Comparison of ENCODE assay signal across 8 cellular contexts in the genomic region with DNA sequence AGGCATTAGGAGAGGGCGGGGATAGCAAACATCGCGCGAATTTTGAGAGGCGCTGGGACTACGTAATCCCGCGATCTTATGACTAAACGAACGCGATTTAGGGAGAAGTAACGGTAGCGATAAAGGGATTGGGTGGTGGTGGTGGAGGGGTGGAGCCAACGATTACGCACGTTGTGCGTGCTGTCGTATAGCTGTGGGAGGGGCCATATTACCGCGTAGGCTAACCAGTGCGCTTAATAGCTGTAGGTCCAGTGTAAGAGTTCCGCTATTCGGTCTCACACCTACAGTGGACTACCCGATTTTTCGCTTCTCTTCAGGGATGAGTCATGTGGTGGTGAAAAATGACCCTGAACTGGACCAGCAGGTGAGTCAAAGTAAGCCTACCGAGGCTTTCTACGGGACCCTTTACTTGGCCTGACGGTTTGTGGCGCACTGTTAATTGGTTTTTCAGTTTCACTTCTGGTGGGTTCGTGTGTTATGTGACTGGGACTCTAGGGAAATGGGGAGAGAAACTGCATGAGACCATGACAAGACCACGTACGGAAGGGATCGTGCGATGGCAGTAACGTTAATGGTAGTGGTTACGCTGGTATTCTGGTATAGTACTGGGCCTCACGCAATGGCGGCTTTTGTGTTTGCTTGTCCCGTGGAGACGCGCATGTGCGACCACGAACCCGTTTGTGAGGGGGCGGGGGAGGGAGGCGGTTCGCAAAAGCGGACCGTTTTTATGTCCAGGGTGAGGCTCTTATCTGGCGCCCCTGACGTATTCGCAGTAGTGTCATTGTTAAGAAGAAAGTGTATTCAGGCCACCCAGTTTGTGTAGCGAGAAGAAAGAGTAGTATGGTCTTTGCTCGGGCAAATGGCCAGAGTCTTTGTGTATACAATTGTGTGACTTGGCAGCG. TPM values are rescaled to one million over a fixed set of nuclear protein-coding genes. Genes with fewer than 3 reads are reported as not detected.
DNase-seq lines count a peak whose midpoint lies in the region; ATAC-seq and TF ChIP-seq lines count a peak whose summit lies in the region.

A gene (plus strand): TSS at position 251 of the 902 bp plus-strand sequence. CDS start 69 bp downstream, at position 320.

- H3K4me1 ChIP-seq in HUES64 (ENCODE audit: insufficient read depth, low read length): 0 out of 2 replicates have a peak, but pooled peaks cover 4% of the 10 kb centered on the region

- H3K27me3 ChIP-seq in HUES64 (ENCODE audit: insufficient read depth, low read length): no peaks in the 10 kb centered on the region

- no peaks in the 10 kb centered on the region for H3K9me3 ChIP-seq in HUES64 (ENCODE audit: insufficient read depth, low read depth, low read length)

- 2% methylated on average over 55 of the region's 55 CpGs for WGBS in HUES64

- no peak for TF ChIP-seq CTCF in coronary artery (IDR thresholded peaks at IDR 0.05)

- H3K36me3 ChIP-seq in HUES64 (ENCODE audit: insufficient read depth, low read length): peaks cover 17% of the 10 kb centered on the region

- peak within 1 kb of the TSS; percentile 96 for H3K9ac ChIP-seq in HUES64 (ENCODE audit: low read depth, low read length)

- ATAC-seq in GM18519 (IDR thresholded peaks at IDR 0.05; ENCODE audit: low FRiP score, unreplicated experiment) (peak; percentile 87), HG02885 (IDR thresholded peaks at IDR 0.05; ENCODE audit: poor library complexity, unreplicated experiment) (no peak)

- H3K4me3 ChIP-seq in HUES64 (ENCODE audit: low read length) (peak within 1 kb of the TSS; percentile 97), coronary artery (no peak within 1 kb of the TSS)

- peak; percentile 53 to 80 for DNase-seq in activated CD4-positive, alpha-beta T cell treated with anti-CD3 and anti-CD28 coated beads, Interleukin-2, amount 50 U/mL, for 24 hours (ENCODE audit: low read depth in 1 of 2, low spot score in 1 of 2)
- peak; percentile 89 for DNase-seq in globus pallidus (ENCODE audit: low spot score)
- peak; percentile 87 for DNase-seq in stimulated activated CD4-positive, alpha-beta T cell treated with anti-CD3 and anti-CD28 coated beads, Interleukin-15, amount 100 ng/mL, for 24 hours
- DNase-seq in coronary artery (ENCODE audit: low spot score): no peak
- no peak for DNase-seq in COLO668 (lab: John Stamatoyannopoulos, UW; ENCODE audit: unreplicated experiment)

- H3K27ac ChIP-seq in HUES64 (ENCODE audit: low read depth, low read length) (peak within 1 kb of the TSS; percentile 93), coronary artery (no peak within 1 kb of the TSS)

RNA-seq across cellular contexts. Expression of the gene that starts here (rescaled TPM):
- polyA plus RNA-seq in HUES64 (2013, experiment 1 of 2): 39.2 TPM
- polyA plus RNA-seq in HUES64 (2013, experiment 2 of 2): 47.9 TPM

Comparison
In these comparisons a context has a peak if more than half of its experiments do, and no peak if none do; other contexts are left out.
1. DNase-seq: peak in activated CD4-positive, alpha-beta T cell treated with anti-CD3 and anti-CD28 coated beads, Interleukin-2, amount 50 U/mL, for 24 hours (2 of 2), globus pallidus (single experiment) and stimulated activated CD4-positive, alpha-beta T cell treated with anti-CD3 and anti-CD28 coated beads, Interleukin-15, amount 100 ng/mL, for 24 hours (single experiment); none in coronary artery (single experiment) and COLO668 (single experiment).